1 cellular context compared by ENCODE assay signal in the genomic region with DNA sequence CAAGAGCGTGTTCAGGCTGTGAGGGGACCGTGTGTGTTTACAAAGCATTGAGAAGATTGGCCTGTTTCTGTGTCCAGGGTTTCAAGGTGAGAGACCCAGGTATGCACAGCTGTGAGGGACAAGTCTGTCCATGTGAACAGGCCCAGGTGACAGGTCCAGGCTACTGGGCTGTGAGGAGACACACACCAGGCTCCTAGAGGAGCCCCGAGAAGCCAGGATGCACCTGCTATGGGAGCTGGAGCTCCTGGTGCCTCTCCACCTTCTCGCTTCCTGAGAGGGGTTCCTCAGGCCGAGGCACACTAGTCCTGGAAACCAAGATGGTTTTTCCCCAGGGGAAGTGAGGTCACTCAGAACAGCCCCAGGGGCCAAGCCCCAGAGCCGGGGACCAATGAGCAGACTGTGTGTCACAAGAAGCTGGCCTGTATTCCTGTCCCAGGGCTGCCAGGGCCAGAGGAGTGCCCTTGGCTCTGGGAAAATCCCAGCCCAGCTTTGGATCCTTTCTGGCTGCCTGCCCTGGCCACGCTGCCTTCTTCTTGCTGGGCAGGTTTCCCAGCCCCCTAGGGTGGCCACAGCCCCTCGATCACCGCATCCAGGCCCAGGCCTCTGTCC.
TF ChIP-seq lines count a peak whose summit lies in the region.

No MANE protein-coding gene starts in this region.

TF ChIP-seq in H1, 55 proteins besides CTCF, POLR2A, EP300 and RAD21 (continued from another document):
- TF ChIP-seq, protein P1, sequence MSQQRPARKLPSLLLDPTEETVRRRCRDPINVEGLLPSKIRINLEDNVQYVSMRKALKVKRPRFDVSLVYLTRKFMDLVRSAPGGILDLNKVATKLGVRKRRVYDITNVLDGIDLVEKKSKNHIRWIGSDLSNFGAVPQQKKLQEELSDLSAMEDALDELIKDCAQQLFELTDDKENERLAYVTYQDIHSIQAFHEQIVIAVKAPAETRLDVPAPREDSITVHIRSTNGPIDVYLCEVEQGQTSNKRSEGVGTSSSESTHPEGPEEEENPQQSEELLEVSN (IDR thresholded peaks at IDR 0.05) = no peak
- no peak for TF ChIP-seq BCL11A (IDR thresholded peaks at IDR 0.05; ENCODE audit: low read depth in 2 of 2, low read length in 2 of 2)
